Comparison of ENCODE assay signal across 3 cellular contexts in genomic region chr17:58165981-58166380, GRCh38.
TF ChIP-seq lines count a peak whose summit lies in the region.

No MANE protein-coding gene starts in this region.

TF ChIP-seq in HepG2, 621 proteins besides CTCF, POLR2A, EP300 and RAD21 (continues in another document):
- TF ChIP-seq MIER2 (CRISPR knock-in tag; IDR thresholded peaks at IDR 0.05) = peak; percentile 83; the same call in 1 of the 2 replicates
- no peak for TF ChIP-seq PBX2 (CRISPR knock-in tag; IDR thresholded peaks at IDR 0.05)
- TF ChIP-seq ZNF350 (CRISPR knock-in tag; IDR thresholded peaks at IDR 0.05; ENCODE audit: borderline replicate concordance, low read depth) = no peak
- TF ChIP-seq, protein P1, sequence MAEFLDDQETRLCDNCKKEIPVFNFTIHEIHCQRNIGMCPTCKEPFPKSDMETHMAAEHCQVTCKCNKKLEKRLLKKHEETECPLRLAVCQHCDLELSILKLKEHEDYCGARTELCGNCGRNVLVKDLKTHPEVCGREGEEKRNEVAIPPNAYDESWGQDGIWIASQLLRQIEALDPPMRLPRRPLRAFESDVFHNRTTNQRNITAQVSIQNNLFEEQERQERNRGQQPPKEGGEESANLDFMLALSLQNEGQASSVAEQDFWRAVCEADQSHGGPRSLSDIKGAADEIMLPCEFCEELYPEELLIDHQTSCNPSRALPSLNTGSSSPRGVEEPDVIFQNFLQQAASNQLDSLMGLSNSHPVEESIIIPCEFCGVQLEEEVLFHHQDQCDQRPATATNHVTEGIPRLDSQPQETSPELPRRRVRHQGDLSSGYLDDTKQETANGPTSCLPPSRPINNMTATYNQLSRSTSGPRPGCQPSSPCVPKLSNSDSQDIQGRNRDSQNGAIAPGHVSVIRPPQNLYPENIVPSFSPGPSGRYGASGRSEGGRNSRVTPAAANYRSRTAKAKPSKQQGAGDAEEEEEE (CRISPR knock-in tag; IDR thresholded peaks at IDR 0.05; ENCODE audit: borderline replicate concordance) = no peak
- no peak for TF ChIP-seq RARA (CRISPR knock-in tag; IDR thresholded peaks at IDR 0.05)
- TF ChIP-seq SOX5 (CRISPR knock-in tag; IDR thresholded peaks at IDR 0.05; ENCODE audit: borderline replicate concordance) = no peak
- TF ChIP-seq, protein P2, sequence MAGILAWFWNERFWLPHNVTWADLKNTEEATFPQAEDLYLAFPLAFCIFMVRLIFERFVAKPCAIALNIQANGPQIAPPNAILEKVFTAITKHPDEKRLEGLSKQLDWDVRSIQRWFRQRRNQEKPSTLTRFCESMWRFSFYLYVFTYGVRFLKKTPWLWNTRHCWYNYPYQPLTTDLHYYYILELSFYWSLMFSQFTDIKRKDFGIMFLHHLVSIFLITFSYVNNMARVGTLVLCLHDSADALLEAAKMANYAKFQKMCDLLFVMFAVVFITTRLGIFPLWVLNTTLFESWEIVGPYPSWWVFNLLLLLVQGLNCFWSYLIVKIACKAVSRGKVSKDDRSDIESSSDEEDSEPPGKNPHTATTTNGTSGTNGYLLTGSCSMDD (CRISPR knock-in tag; IDR thresholded peaks at IDR 0.05) = no peak
- TF ChIP-seq ZNF773 (CRISPR knock-in tag; IDR thresholded peaks at IDR 0.05; ENCODE audit: borderline replicate concordance) = no peak
- no peak for TF ChIP-seq CEBPZ (IDR thresholded peaks at IDR 0.05; ENCODE audit: low read length)

TF ChIP-seq in HCT116, 20 proteins besides CTCF, POLR2A, EP300 and RAD21:
- TF ChIP-seq EZH2 (IDR thresholded peaks at IDR 0.05) (no peak), REST (IDR thresholded peaks at IDR 0.05; ENCODE audit: low read depth) (peak; percentile 56)

TF ChIP-seq in PFSK-1, 5 proteins besides CTCF, POLR2A, EP300 and RAD21:
- TF ChIP-seq SIN3A (IDR thresholded peaks at IDR 0.05; ENCODE audit: borderline replicate concordance, insufficient read depth, low read length) (no peak), REST (IDR thresholded peaks at IDR 0.05; ENCODE audit: insufficient read depth in 1 of 2, low read depth in 2 of 2, low read length in 2 of 2) (peak; percentile 65 to 88; a peak in 3 of 4 replicates)
